In the genomic region with DNA sequence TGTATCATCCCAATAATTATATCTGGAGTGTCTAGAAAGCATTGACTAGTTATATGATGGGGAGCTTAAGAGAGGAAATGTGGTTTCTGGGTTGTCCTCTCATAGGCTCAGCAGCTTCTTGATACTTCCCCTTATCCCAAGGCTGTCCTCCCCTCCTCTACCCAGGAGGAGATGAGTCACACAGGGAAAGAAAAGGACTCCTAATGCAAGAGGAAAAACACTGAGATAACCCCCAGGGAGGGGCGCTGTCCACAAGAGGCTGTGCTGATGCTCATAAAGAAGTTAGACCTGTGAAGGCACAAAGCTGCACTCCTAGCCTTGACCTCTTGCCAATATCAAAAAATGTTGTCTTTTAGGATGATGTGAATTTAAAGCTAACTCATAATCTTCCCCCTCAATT, we compare ENCODE assay signal across 9 cellular contexts. TPM values are rescaled to one million over a fixed set of nuclear protein-coding genes. Genes with fewer than 3 reads are reported as not detected.
DNase-seq lines count a peak whose midpoint lies in the region; ATAC-seq and TF ChIP-seq lines count a peak whose summit lies in the region.
"Had no signal": no experiment of that assay in that cellular context is flagged by ENCODE, and none has a peak within 500 bp of the region (broad histone marks: within the 10 kb centered on the region; RNA-seq: fewer than 3 reads in every experiment).

No MANE protein-coding gene starts in this region.

- DNase-seq in AG08395 (ENCODE audit: low spot score) (peak; percentile 61), HFF-Myc (ENCODE audit: extremely low read depth, low read depth) (peak; percentile 42), SKM-1 treated with dmso at 0.1 percent for 144 hours (lab: John Stamatoyannopoulos, UW; ENCODE audit: unreplicated experiment) (peak; percentile 35), hepatocyte (ENCODE audit: low spot score) (peak; percentile 62), substantia nigra (lab: John Stamatoyannopoulos, UW) (no peak)
- DNase-seq in activated CD8-positive, alpha-beta memory T cell treated with anti-CD3 and anti-CD28 coated beads, Interleukin-2, amount 50 U/mL, for 4 hours: no peak
- DNase-seq: heart right ventricle had no signal

- 33% methylated on average over 1 of the region's 1 CpG for whole genome bisulfite sequencing in hepatocyte (ENCODE audit: low lambda C conversion rate, missing lambda C conversion rate)

- no peak overlapping the region for H3K4me2 ChIP-seq in hepatocyte

- TF ChIP-seq CTCF in HFF-Myc (IDR thresholded peaks at IDR 0.05; ENCODE audit: low read depth, low read length, missing control alignments): no peak
- TF ChIP-seq CTCF in hepatocyte (IDR thresholded peaks at IDR 0.05; ENCODE audit: poor library complexity): peak; percentile 6

- no peaks in the 10 kb centered on the region for H3K4me1 ChIP-seq in hepatocyte (ENCODE audit: insufficient read depth)

- no peaks in the 10 kb centered on the region for H3K9me2 ChIP-seq in hepatocyte (replicated peaks; ENCODE audit: insufficient read depth)

- no peaks in the 10 kb centered on the region for H3K79me2 ChIP-seq in hepatocyte

- H4K20me1 ChIP-seq in hepatocyte (ENCODE audit: insufficient read depth, poor library complexity, severe bottlenecking): no peaks in the 10 kb centered on the region

- H3K4me3 ChIP-seq in HFF-Myc (replicated peaks; ENCODE audit: low read depth, low read length): no peak overlapping the region
- H3K4me3 ChIP-seq in hepatocyte: no peak overlapping the region
- H3K4me3 ChIP-seq: heart right ventricle had no signal

- no peaks in the 10 kb centered on the region for H3K27me3 ChIP-seq in hepatocyte
- H3K27me3 ChIP-seq: heart right ventricle had no signal

- H3K27ac ChIP-seq in hepatocyte: no peak overlapping the region
- no peak overlapping the region for H3K27ac ChIP-seq in substantia nigra (ENCODE audit: low read depth, low read length, poor library complexity, severe bottlenecking)
- H3K27ac ChIP-seq: heart right ventricle had no signal

- no peak overlapping the region for H2AFZ ChIP-seq in hepatocyte

- no peaks in the 10 kb centered on the region for H3K36me3 ChIP-seq in hepatocyte (replicated peaks; ENCODE audit: insufficient read depth, low read depth)
- H3K36me3 ChIP-seq: heart right ventricle had no signal

- ATAC-seq in GM21619 (IDR thresholded peaks at IDR 0.05; ENCODE audit: unreplicated experiment) (no peak), HG02571 (IDR thresholded peaks at IDR 0.05; ENCODE audit: unreplicated experiment) (no peak)

- no peaks in the 10 kb centered on the region for H3K9me3 ChIP-seq in hepatocyte (ENCODE audit: low read depth)
- H3K9me3 ChIP-seq: heart right ventricle had no signal

RNA-seq across cellular contexts. Expression of gene GYG1, which starts 28.8 kb away (rescaled TPM):
- 50.3 and 51.8 TPM in 2 replicates for total RNA-seq in hepatocyte
- polyA plus RNA-seq in hepatocyte: 26.2 and 27.5 TPM in 2 replicates

Comparison
In these comparisons a context has a peak if more than half of its experiments do, and no peak if none do; other contexts are left out.
1. DNase-seq: peak in AG08395 (single experiment), HFF-Myc (single experiment), SKM-1 treated with dmso at 0.1 percent for 144 hours (single experiment) and hepatocyte (single experiment); none in activated CD8-positive, alpha-beta memory T cell treated with anti-CD3 and anti-CD28 coated beads, Interleukin-2, amount 50 U/mL, for 4 hours (single experiment) and substantia nigra (0 of 49).